Comparison of ENCODE assay signal across 35 cellular contexts in genomic region chr16:20369452-20370054, GRCh38. TPM values are rescaled to one million over a fixed set of nuclear protein-coding genes. Genes with fewer than 3 reads are reported as not detected.
"Had no signal": no experiment of that assay in that cellular context is flagged by ENCODE, and none has a peak within 500 bp of the region (broad histone marks: within the 10 kb centered on the region; RNA-seq: fewer than 3 reads in every experiment).

No MANE protein-coding gene starts in this region.

- H3K27ac Mint-ChIP-seq: natural killer cell; nephron; neural progenitor cell; progenitor cell of endocrine pancreas; stimulated activated memory B cell treated with anti-CD40 and anti-IgM and Interleukin-4, amounts not matched to agents 10 μg/mL and 1 μg/mL and 100 μg/mL, for 72 hours; type B pancreatic cell had no signal

- H3K79me2 ChIP-seq: parathyroid adenoma had no signal

- H3K27ac ChIP-seq: neural progenitor cell, ovary, parathyroid adenoma, psoas muscle, skin epidermis, spleen, suprapubic skin, testis, tibial artery, transverse colon, upper lobe of right lung, uterus had no signal

- H3K36me3 Mint-ChIP-seq: natural killer cell; neural progenitor cell; stimulated activated memory B cell treated with anti-CD40 and anti-IgM and Interleukin-4, amounts not matched to agents 10 μg/mL and 1 μg/mL and 100 μg/mL, for 72 hours; type B pancreatic cell had no signal

- DNase-seq: natural killer cell; occipital lobe; ovary; posterior cingulate gyrus; psoas muscle; right cardiac atrium; spleen; stimulated activated CD4-positive, alpha-beta T cell treated with anti-CD3 and anti-CD28 coated beads, Interleukin-12 subunit alpha, Interleukin-12 subunit beta, amount 100 ng/mL, for 4 hours; stimulated activated CD4-positive, alpha-beta T cell treated with anti-CD3 and anti-CD28 coated beads, Interleukin-1b, Interleukin-23, amount 100 ng/mL, for 48 hours; stimulated activated CD4-positive, alpha-beta T cell treated with anti-CD3 and anti-CD28 coated beads, Interleukin-4, amount 100 ng/mL, for 1 hour; stimulated activated CD4-positive, alpha-beta T cell treated with anti-CD3 and anti-CD28 coated beads, Interleukin-4, amount 100 ng/mL, for 4 hours; stimulated activated CD8-positive, alpha-beta memory T cell treated with anti-CD3 and anti-CD28 coated beads, Interleukin-4, amount 100 ng/mL, for 48 hours; stimulated activated naive CD4-positive, alpha-beta T cell; stimulated activated naive CD8-positive, alpha-beta T cell treated with anti-CD3 and anti-CD28 coated beads, Interleukin-15, amount 100 ng/mL, for 72 hours; stimulated activated naive CD8-positive, alpha-beta T cell treated with anti-CD3 and anti-CD28 coated beads, Interleukin-15, Interleukin-2, amounts not matched to agents 100 U/mL and 50 U/mL, for 24 hours; substantia nigra; testis; tibial artery; transverse colon; upper lobe of right lung; uterus had no signal

- H3K27me3 ChIP-seq: neural progenitor cell, ovary, testis, upper lobe of right lung, uterus had no signal

- H3K9ac ChIP-seq: neural progenitor cell, parathyroid adenoma had no signal

- H3K4me2 ChIP-seq: neural progenitor cell, smooth muscle cell had no signal

- H3K4me3 ChIP-seq: neural progenitor cell, ovary, psoas muscle, skin epidermis, smooth muscle cell, spleen, suprapubic skin, testis, tibial artery, transverse colon, upper lobe of right lung, uterus had no signal

- ATAC-seq: natural killer cell; psoas muscle; right cardiac atrium; sciatic nerve; stimulated activated memory B cell treated with anti-CD40 and anti-IgM and Interleukin-4, amounts not matched to agents 10 μg/mL and 1 μg/mL and 100 μg/mL, for 72 hours; stimulated activated naive CD8-positive, alpha-beta T cell treated with anti-CD3 and anti-CD28 coated beads, Interleukin-15, amount 100 ng/mL, for 72 hours; stimulated activated naive CD8-positive, alpha-beta T cell treated with anti-CD3 and anti-CD28 coated beads, Interleukin-15, Interleukin-2, amounts not matched to agents 100 U/mL and 50 U/mL, for 24 hours; upper lobe of right lung had no signal

- H2AFZ ChIP-seq: neural progenitor cell, parathyroid adenoma had no signal

- H3K9me3 ChIP-seq: ovary, psoas muscle, spleen, suprapubic skin, testis, tibial artery, transverse colon, upper lobe of right lung, uterus had no signal

- H3K4me1 Mint-ChIP-seq: natural killer cell; nephron; neural progenitor cell; stimulated activated memory B cell treated with anti-CD40 and anti-IgM and Interleukin-4, amounts not matched to agents 10 μg/mL and 1 μg/mL and 100 μg/mL, for 72 hours; stimulated activated naive CD8-positive, alpha-beta T cell treated with anti-CD3 and anti-CD28 coated beads, Interleukin-15, amount 100 ng/mL, for 72 hours had no signal

- H3K9me3 Mint-ChIP-seq: natural killer cell; nephron; stimulated activated memory B cell treated with anti-CD40 and anti-IgM and Interleukin-4, amounts not matched to agents 10 μg/mL and 1 μg/mL and 100 μg/mL, for 72 hours; stimulated activated naive CD8-positive, alpha-beta T cell treated with anti-CD3 and anti-CD28 coated beads, Interleukin-15, amount 100 ng/mL, for 72 hours; type B pancreatic cell had no signal

- H3K4me1 ChIP-seq: neural progenitor cell, parathyroid adenoma, psoas muscle, spleen, suprapubic skin, testis, tibial artery, transverse colon, upper lobe of right lung, uterus had no signal

- H3K36me3 ChIP-seq: neural progenitor cell, ovary, spleen, suprapubic skin, tibial artery, transverse colon, upper lobe of right lung, uterus had no signal

- H3K4me3 Mint-ChIP-seq: natural killer cell; nephron; neural progenitor cell; stimulated activated memory B cell treated with anti-CD40 and anti-IgM and Interleukin-4, amounts not matched to agents 10 μg/mL and 1 μg/mL and 100 μg/mL, for 72 hours; stimulated activated naive CD8-positive, alpha-beta T cell treated with anti-CD3 and anti-CD28 coated beads, Interleukin-15, amount 100 ng/mL, for 72 hours; type B pancreatic cell had no signal

RNA-seq across cellular contexts. Expression of gene UMOD, which starts 17.0 kb away (rescaled TPM):
- total RNA-seq: natural killer cell, occipital lobe, osteoblast, ovary, progenitor cell of endocrine pancreas, psoas muscle, renal cortical epithelial cell, right cardiac atrium, sciatic nerve, smooth muscle cell, spleen, suprapubic skin, transverse colon, upper lobe of right lung, urinary bladder, uterus had no signal
- polyA plus RNA-seq: neural cell, ovary, psoas muscle, right cardiac atrium, smooth muscle cell, urinary bladder had no signal

RNA-seq across cellular contexts. Expression of gene PDILT, which starts 35.0 kb away (rescaled TPM):
- total RNA-seq: natural killer cell, occipital lobe, osteoblast, ovary, progenitor cell of endocrine pancreas, psoas muscle, renal cortical epithelial cell, right cardiac atrium, sciatic nerve, smooth muscle cell, spleen, suprapubic skin, transverse colon, upper lobe of right lung, urinary bladder, uterus had no signal
- polyA plus RNA-seq: neural cell, ovary, psoas muscle, right cardiac atrium, smooth muscle cell, spleen, urinary bladder had no signal

RNA-seq across cellular contexts. Expression of gene ACSM5, which starts 39.8 kb away (rescaled TPM):
- total RNA-seq: natural killer cell, progenitor cell of endocrine pancreas, smooth muscle cell had no signal
- polyA plus RNA-seq: neural cell, smooth muscle cell had no signal

RNA-seq across cellular contexts. Expression of gene GP2, which starts 42.2 kb away (rescaled TPM):
- total RNA-seq: natural killer cell, occipital lobe, osteoblast, renal cortical epithelial cell, smooth muscle cell, upper lobe of right lung, uterus had no signal
- polyA plus RNA-seq: neural cell, ovary, smooth muscle cell had no signal
